Comparison of ENCODE assay signal across 9 cellular contexts in the genomic region with DNA sequence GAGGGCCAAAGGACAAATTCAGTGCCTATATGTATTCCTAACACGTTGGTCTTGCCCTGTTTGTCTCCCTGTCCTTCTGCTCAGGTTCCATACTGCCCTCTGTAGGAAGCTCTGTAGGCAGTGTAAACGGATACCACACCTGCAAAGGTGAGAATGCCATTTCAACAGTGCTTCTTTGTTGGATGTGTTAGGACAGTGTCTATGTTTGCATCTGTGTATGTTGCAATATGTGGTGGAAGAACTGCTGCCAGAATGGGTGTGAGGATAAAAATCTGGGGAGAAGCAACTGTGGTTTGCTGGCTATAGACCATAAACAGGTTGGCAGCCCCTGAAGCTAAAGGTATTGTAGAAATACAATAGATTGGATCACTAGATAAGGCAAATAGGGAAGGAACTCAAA.
A peak's percentile ranks its signal among the peaks of the same experiment; 100 is the strongest.
DNase-seq lines count a peak whose midpoint lies in the region; ATAC-seq, FAIRE-seq and TF ChIP-seq lines count a peak whose summit lies in the region.
"Had no signal": no experiment of that assay in that cellular context is flagged by ENCODE, and none has a peak within 500 bp of the region (broad histone marks: within the 10 kb centered on the region; RNA-seq: fewer than 3 reads in every experiment).

No MANE protein-coding gene starts in this region.

- no peak overlapping the region for H3K27ac ChIP-seq in SU-DHL-6 (ENCODE audit: low read depth, low read length)
- H3K27ac ChIP-seq in kidney (ENCODE audit: low read depth in 2 of 2, low read length in 2 of 2), result no peak overlapping the region

- no peak for ATAC-seq in GM18867 (IDR thresholded peaks at IDR 0.05; ENCODE audit: unreplicated experiment)

- peak; percentile 32 for TF ChIP-seq CTCF in HFF-Myc (IDR thresholded peaks at IDR 0.05; ENCODE audit: low read depth, low read length, missing control alignments)
- peak; percentile 35 for TF ChIP-seq CTCF in SU-DHL-6 (IDR thresholded peaks at IDR 0.05; ENCODE audit: insufficient read depth, low read length, poor library complexity, severe bottlenecking)
- peak; percentile 31 for TF ChIP-seq CTCF in kidney (IDR thresholded peaks at IDR 0.05; ENCODE audit: borderline replicate concordance, extremely low read depth, insufficient read depth)

- H3K4me2 ChIP-seq in SU-DHL-6 (ENCODE audit: low read depth, low read length, poor library complexity, severe bottlenecking), result no peak overlapping the region

- H2AFZ ChIP-seq in SU-DHL-6 (ENCODE audit: low read depth, low read length, severe bottlenecking), result no peak overlapping the region

- H3K27me3 ChIP-seq in SU-DHL-6 (ENCODE audit: low read length), result no peaks in the 10 kb centered on the region

- H3K9ac ChIP-seq in SU-DHL-6 (ENCODE audit: low read length) (no peak overlapping the region), kidney (ENCODE audit: low read length in 2 of 2) (no peak overlapping the region)

- H3K4me3 ChIP-seq in HFF-Myc (replicated peaks; ENCODE audit: low read depth, low read length) (no peak overlapping the region), SU-DHL-6 (ENCODE audit: insufficient read depth, low read length, poor library complexity, severe bottlenecking) (no peak overlapping the region), kidney (ENCODE audit: low read length in 2 of 2) (no peak overlapping the region)

- no peaks in the 10 kb centered on the region for H3K4me1 ChIP-seq in kidney (ENCODE audit: control insufficient read depth in 1 of 2, insufficient read depth in 1 of 2, low read depth in 1 of 2, low read length in 2 of 2)

- no peaks in the 10 kb centered on the region for H4K20me1 ChIP-seq in SU-DHL-6 (ENCODE audit: low read depth, low read length)

- peak; percentile 42 for DNase-seq in D341Med (ENCODE audit: low spot score)
- DNase-seq in HFF-Myc (ENCODE audit: extremely low read depth, low read depth), result no peak
- no peak for DNase-seq in kidney
- DNase-seq in EL, result no peak
- DNase-seq in KBM-7, result no peak
- no peak for DNase-seq in HUDEP-2 (lab: John Stamatoyannopoulos, UW; ENCODE audit: unreplicated experiment in 76 of 76)
- DNase-seq: anterior cingulate cortex had no signal

- intact Hi-C loops in kidney (cut with DNase I), result no loop called here

- H3K9me2 ChIP-seq in SU-DHL-6 (replicated peaks; ENCODE audit: insufficient read depth, low read length), result no peaks in the 10 kb centered on the region

- no peaks in the 10 kb centered on the region for H3F3A ChIP-seq in SU-DHL-6 (ENCODE audit: insufficient read depth)

- no peak for FAIRE-seq in kidney (lab: Jason Lieb, UNC)

- H3K79me2 ChIP-seq in SU-DHL-6 (ENCODE audit: insufficient read depth, low read length), result no peaks in the 10 kb centered on the region

- H3K9me3 ChIP-seq in SU-DHL-6 (ENCODE audit: insufficient read depth, low read length) (no peaks in the 10 kb centered on the region), kidney (ENCODE audit: control insufficient read depth in 1 of 2, low read length in 2 of 2) (no peaks in the 10 kb centered on the region)

- peaks cover 28% of the 10 kb centered on the region for H3K36me3 ChIP-seq in SU-DHL-6 (ENCODE audit: low read length)
- peaks cover 19 to 35% of the 10 kb centered on the region in 2 donors for H3K36me3 ChIP-seq in kidney (ENCODE audit: control insufficient read depth in 1 of 2, insufficient read depth in 2 of 2, low read length in 2 of 2)

- in situ Hi-C loops in KBM-7 (cut with MboI; ENCODE audit: low pct_unique_long_range_greater_than_20kb, low sequenced_read_pairs), result no loop called here
